In genomic region chr7:155001756-155002410, GRCh38 we compare ENCODE assay signal across 8 cellular contexts. TPM values are rescaled to one million over a fixed set of nuclear protein-coding genes. Genes with fewer than 3 reads are reported as not detected.
DNase-seq lines count a peak whose midpoint lies in the region; ATAC-seq lines count a peak whose summit lies in the region.

No MANE protein-coding gene starts in this region.

- peaks cover 0 to 3% of the 10 kb centered on the region in 2 donors for H3K27me3 Mint-ChIP-seq in CD8-positive, alpha-beta memory T cell
- H3K27me3 Mint-ChIP-seq in activated T-helper 1 cell treated with anti-CD3 and anti-CD28 coated beads, Interleukin-12 subunit alpha, Interleukin-12 subunit beta, Interleukin-2, Interleukin-4 antibody, amounts not matched to agents 30 ng/mL and 10 ng/mL and 1 ng/mL, durations not matched to agents 14 hours and 24 hours and 36 hours (ENCODE audit: insufficient read depth), result no peaks in the 10 kb centered on the region
- H3K27me3 Mint-ChIP-seq in stimulated activated naive CD8-positive, alpha-beta T cell treated with anti-CD3 and anti-CD28 coated beads, Interleukin-15, amount 100 ng/mL, for 72 hours, result no peaks in the 10 kb centered on the region

- H3K27ac Mint-ChIP-seq in CD8-positive, alpha-beta memory T cell, result peak overlapping the region in 7 of 8 donors; percentile 78 to 97 (median 90)
- H3K27ac Mint-ChIP-seq in activated T-helper 1 cell treated with anti-CD3 and anti-CD28 coated beads, Interleukin-12 subunit alpha, Interleukin-12 subunit beta, Interleukin-2, Interleukin-4 antibody, amounts not matched to agents 30 ng/mL and 10 ng/mL and 1 ng/mL, durations not matched to agents 14 hours and 24 hours and 36 hours, result peak overlapping the region; percentile 90
- peak overlapping the region; percentile 91 to 94 for H3K27ac Mint-ChIP-seq in stimulated activated naive CD8-positive, alpha-beta T cell treated with anti-CD3 and anti-CD28 coated beads, Interleukin-15, amount 100 ng/mL, for 72 hours

- H3K9ac ChIP-seq in iPS-18a (ENCODE audit: low read length), result peak overlapping the region; percentile 73

- H3K9me3 Mint-ChIP-seq in CD8-positive, alpha-beta memory T cell, result no peaks in the 10 kb centered on the region
- H3K9me3 Mint-ChIP-seq in activated T-helper 1 cell treated with anti-CD3 and anti-CD28 coated beads, Interleukin-12 subunit alpha, Interleukin-12 subunit beta, Interleukin-2, Interleukin-4 antibody, amounts not matched to agents 30 ng/mL and 10 ng/mL and 1 ng/mL, durations not matched to agents 14 hours and 24 hours and 36 hours, result no peaks in the 10 kb centered on the region
- no peaks in the 10 kb centered on the region for H3K9me3 Mint-ChIP-seq in stimulated activated naive CD8-positive, alpha-beta T cell treated with anti-CD3 and anti-CD28 coated beads, Interleukin-15, amount 100 ng/mL, for 72 hours

- peak overlapping the region; percentile 55 for H3K27ac ChIP-seq in CD8-positive, alpha-beta memory T cell (ENCODE audit: low read depth, low read length)
- H3K27ac ChIP-seq in iPS-18a (ENCODE audit: low read length), result no peak overlapping the region

- peaks cover 8 to 19% (median 16%) of the 10 kb centered on the region in 3 donors for H3K4me1 Mint-ChIP-seq in CD8-positive, alpha-beta memory T cell
- H3K4me1 Mint-ChIP-seq in activated T-helper 1 cell treated with anti-CD3 and anti-CD28 coated beads, Interleukin-12 subunit alpha, Interleukin-12 subunit beta, Interleukin-2, Interleukin-4 antibody, amounts not matched to agents 30 ng/mL and 10 ng/mL and 1 ng/mL, durations not matched to agents 14 hours and 24 hours and 36 hours (ENCODE audit: low read depth), result peaks cover 11% of the 10 kb centered on the region
- peaks cover 9% of the 10 kb centered on the region for H3K4me1 Mint-ChIP-seq in stimulated activated naive CD8-positive, alpha-beta T cell treated with anti-CD3 and anti-CD28 coated beads, Interleukin-15, amount 100 ng/mL, for 72 hours

- intact Hi-C loops in activated T-helper 1 cell treated with anti-CD3 and anti-CD28 coated beads, Interleukin-12 subunit alpha, Interleukin-12 subunit beta, Interleukin-2, Interleukin-4 antibody, amounts not matched to agents 30 ng/mL and 10 ng/mL and 1 ng/mL, durations not matched to agents 14 hours and 24 hours and 36 hours (cut with micrococcal nuclease), result loop anchor here (2.0 to 10.0 kb wide), 4 partner anchors 69 to 640 kb away; partner anchors contain the start of genes HTR5A and RBM33

- H3K4me1 ChIP-seq in CD8-positive, alpha-beta memory T cell (ENCODE audit: insufficient read depth, low read length), result peaks cover 16% of the 10 kb centered on the region
- peaks cover 16% of the 10 kb centered on the region for H3K4me1 ChIP-seq in iPS-18a (ENCODE audit: control insufficient read depth, low read depth, low read length)

- peak in 2 of 5 donors; percentile 11 to 59 for DNase-seq in CD8-positive, alpha-beta memory T cell
- no peak for DNase-seq in activated T-helper 1 cell treated with anti-CD3 and anti-CD28 coated beads, Interleukin-12 subunit alpha, Interleukin-12 subunit beta, Interleukin-2, Interleukin-4 antibody, amounts not matched to agents 30 ng/mL and 10 ng/mL and 1 ng/mL, durations not matched to agents 14 hours and 24 hours and 36 hours (ENCODE audit: low spot score)
- peak in 1 of 2 donors; percentile 28 for DNase-seq in stimulated activated naive CD8-positive, alpha-beta T cell treated with anti-CD3 and anti-CD28 coated beads, Interleukin-15, amount 100 ng/mL, for 72 hours
- no peak for DNase-seq in SIG-M5 treated with dmso at 0.1 percent for 504 hours (lab: John Stamatoyannopoulos, UW; ENCODE audit: unreplicated experiment)
- DNase-seq in NOMO-1 treated with DMSO at 0.1 percent for 48 hours (lab: John Stamatoyannopoulos, UW; ENCODE audit: unreplicated experiment), result no peak

- H3K27me3 ChIP-seq in CD8-positive, alpha-beta memory T cell (ENCODE audit: insufficient read depth, low read length, poor library complexity, severe bottlenecking), result no peaks in the 10 kb centered on the region
- H3K27me3 ChIP-seq in iPS-18a (ENCODE audit: control insufficient read depth, insufficient read depth, low read length), result no peaks in the 10 kb centered on the region

- H3K4me3 ChIP-seq in CD8-positive, alpha-beta memory T cell (ENCODE audit: low read length), result peak overlapping the region; percentile 36
- peak overlapping the region; percentile 84 for H3K4me3 ChIP-seq in iPS-18a (ENCODE audit: low read length)

- POLR2A ChIA-PET in CD8-positive, alpha-beta memory T cell (lab: Charles Lee), result interaction anchor here (0.6 to 0.7 kb wide), 3 partner anchors 73 to 297 kb away, joined by 3 to 9 read pairs (median 9); no protein-coding TSS in a partner anchor

- ATAC-seq in GM19372 (IDR thresholded peaks at IDR 0.05; ENCODE audit: low read depth, unreplicated experiment) (peak; percentile 9), HG03432 (IDR thresholded peaks at IDR 0.05; ENCODE audit: unreplicated experiment) (peak; percentile 10)
- peak; percentile 22 for ATAC-seq in stimulated activated naive CD8-positive, alpha-beta T cell treated with anti-CD3 and anti-CD28 coated beads, Interleukin-15, amount 100 ng/mL, for 72 hours

- peak overlapping the region in 1 of 7 donors; percentile 82 for H3K4me3 Mint-ChIP-seq in CD8-positive, alpha-beta memory T cell
- no peak overlapping the region for H3K4me3 Mint-ChIP-seq in activated T-helper 1 cell treated with anti-CD3 and anti-CD28 coated beads, Interleukin-12 subunit alpha, Interleukin-12 subunit beta, Interleukin-2, Interleukin-4 antibody, amounts not matched to agents 30 ng/mL and 10 ng/mL and 1 ng/mL, durations not matched to agents 14 hours and 24 hours and 36 hours
- H3K4me3 Mint-ChIP-seq in stimulated activated naive CD8-positive, alpha-beta T cell treated with anti-CD3 and anti-CD28 coated beads, Interleukin-15, amount 100 ng/mL, for 72 hours, result peak overlapping the region in 1 of 2 donors; percentile 84

- H3K36me3 ChIP-seq in CD8-positive, alpha-beta memory T cell (ENCODE audit: insufficient read depth, low read length), result peaks cover 5% of the 10 kb centered on the region
- H3K36me3 ChIP-seq in iPS-18a (ENCODE audit: control insufficient read depth, low read depth, low read length), result peaks cover 18% of the 10 kb centered on the region

- H3K9me3 ChIP-seq in CD8-positive, alpha-beta memory T cell (ENCODE audit: low read length), result no peaks in the 10 kb centered on the region
- H3K9me3 ChIP-seq in iPS-18a (ENCODE audit: control insufficient read depth, low read depth, low read length), result no peaks in the 10 kb centered on the region

- CTCF ChIA-PET in CD8-positive, alpha-beta memory T cell (lab: Charles Lee), result interaction anchor here (1.4 to 2.2 kb wide), 2 partner anchors 10 to 49 kb away, joined by 4 to 6 read pairs; no protein-coding TSS in a partner anchor

- peaks cover 0 to 29% (median 0%) of the 10 kb centered on the region in 3 donors for H3K36me3 Mint-ChIP-seq in CD8-positive, alpha-beta memory T cell
- peaks cover 9% of the 10 kb centered on the region for H3K36me3 Mint-ChIP-seq in activated T-helper 1 cell treated with anti-CD3 and anti-CD28 coated beads, Interleukin-12 subunit alpha, Interleukin-12 subunit beta, Interleukin-2, Interleukin-4 antibody, amounts not matched to agents 30 ng/mL and 10 ng/mL and 1 ng/mL, durations not matched to agents 14 hours and 24 hours and 36 hours (ENCODE audit: low read depth)

RNA-seq across cellular contexts. Expression of gene PAXIP1, which starts 1.0 kb away (rescaled TPM):
- total RNA-seq in CD8-positive, alpha-beta memory T cell, result 10 to 100 TPM; 23.1 to 25.8 TPM
- 2.0 TPM for polyA plus RNA-seq in CD8-positive, alpha-beta memory T cell
- total RNA-seq in activated T-helper 1 cell treated with anti-CD3 and anti-CD28 coated beads, Interleukin-12 subunit alpha, Interleukin-12 subunit beta, Interleukin-2, Interleukin-4 antibody, amounts not matched to agents 30 ng/mL and 10 ng/mL and 1 ng/mL, durations not matched to agents 14 hours and 24 hours and 36 hours, result 36.2 and 39.6 TPM in 2 replicates
